Comparison of ENCODE assay signal across 8 cellular contexts in the genomic region with DNA sequence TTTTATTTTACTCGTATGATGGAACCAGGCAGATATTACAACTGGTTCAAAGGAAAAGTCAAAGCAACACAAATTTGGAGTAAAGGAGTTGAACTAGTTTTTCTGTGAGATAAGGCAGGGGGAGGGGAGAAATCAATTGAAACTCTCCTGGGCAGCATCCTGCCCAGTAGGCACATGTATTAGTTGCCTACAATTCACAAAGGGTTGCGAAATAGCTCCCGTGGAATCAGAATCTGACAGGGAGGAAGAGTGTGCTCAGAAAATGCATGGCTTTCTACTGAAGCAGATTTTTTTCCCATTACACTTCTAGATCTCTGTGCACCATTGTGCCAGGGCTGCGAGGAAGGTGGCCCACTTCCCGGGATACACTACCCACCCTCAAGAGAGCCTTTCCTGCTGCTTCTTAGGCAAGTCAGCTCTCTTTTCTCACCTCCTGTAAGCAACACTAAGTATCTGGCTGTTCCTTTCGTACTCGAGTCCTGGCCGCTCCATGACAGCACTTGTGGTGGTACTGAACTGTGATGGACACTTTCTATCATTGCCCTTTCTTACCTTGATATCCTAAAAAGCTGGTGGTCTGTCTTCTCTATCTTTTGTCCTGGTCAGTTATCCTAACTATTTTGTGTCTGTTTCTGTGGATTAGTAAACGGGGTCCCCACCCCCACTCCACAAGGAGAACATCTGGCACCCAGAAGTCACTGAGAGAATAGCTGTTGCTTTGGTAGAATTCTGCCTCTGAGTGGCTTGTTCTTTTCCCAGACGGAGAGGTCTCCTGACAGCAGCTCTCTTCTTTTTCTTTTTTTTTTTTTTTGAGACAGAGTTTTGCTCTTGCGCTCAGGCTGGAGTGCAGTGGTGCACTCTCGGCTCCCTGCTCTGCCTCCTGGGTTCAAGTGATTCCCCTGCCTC.
DNase-seq lines count a peak whose midpoint lies in the region; ATAC-seq and TF ChIP-seq lines count a peak whose summit lies in the region.

No MANE protein-coding gene starts in this region.

- peak overlapping the region; percentile 77 for H3K27ac Mint-ChIP-seq in activated T-helper 17 cell treated with anti-CD3 and anti-CD28 coated beads, Interleukin-2, amount 50 U/mL, for 72 hours
- peak overlapping the region; percentile 31 to 48 for H3K27ac Mint-ChIP-seq in natural killer cell treated with Interleukin-12 subunit alpha and Interleukin-12 subunit beta and Interleukin-15 and Interleukin-18, amount 100 ng/mL, for 72 hours

- H3K27me3 Mint-ChIP-seq in activated T-helper 17 cell treated with anti-CD3 and anti-CD28 coated beads, Interleukin-2, amount 50 U/mL, for 72 hours: no peaks in the 10 kb centered on the region
- no peaks in the 10 kb centered on the region for H3K27me3 Mint-ChIP-seq in natural killer cell treated with Interleukin-12 subunit alpha and Interleukin-12 subunit beta and Interleukin-15 and Interleukin-18, amount 100 ng/mL, for 72 hours

- DNase-seq in natural killer cell treated with Interleukin-12 subunit alpha and Interleukin-12 subunit beta and Interleukin-15 and Interleukin-18, amount 100 ng/mL, for 72 hours (ENCODE audit: low spot score): no peak
- no peak for DNase-seq in GM10248 (ENCODE audit: extremely low spot score)
- no peak for DNase-seq in cerebellar cortex (ENCODE audit: low spot score)
- no peak for DNase-seq in mesenteric fat pad (ENCODE audit: low spot score)

- POLR2A ChIA-PET in GM10248 (lab: Yijun Ruan, JAX): interaction anchor here (0.8 to 2.2 kb wide), 7 partner anchors 10 to 65 kb away, joined by 3 to 12 read pairs (median 3); no protein-coding TSS in a partner anchor

- no peak for TF ChIP-seq CTCF in GM10248 (IDR thresholded peaks at IDR 0.05; ENCODE audit: control extremely low read depth, extremely low read depth, low read depth, missing control alignments)

- no peaks in the 10 kb centered on the region for H3K9me3 Mint-ChIP-seq in activated T-helper 17 cell treated with anti-CD3 and anti-CD28 coated beads, Interleukin-2, amount 50 U/mL, for 72 hours
- no peaks in the 10 kb centered on the region for H3K9me3 Mint-ChIP-seq in natural killer cell treated with Interleukin-12 subunit alpha and Interleukin-12 subunit beta and Interleukin-15 and Interleukin-18, amount 100 ng/mL, for 72 hours

- ATAC-seq in GM19023 (IDR thresholded peaks at IDR 0.05; ENCODE audit: unreplicated experiment) (peak; percentile 11), HG02938 (IDR thresholded peaks at IDR 0.05; ENCODE audit: unreplicated experiment) (peak; percentile 1), GM18870 (IDR thresholded peaks at IDR 0.05; ENCODE audit: unreplicated experiment) (no peak)
- no peak for ATAC-seq in activated T-helper 17 cell treated with anti-CD3 and anti-CD28 coated beads, Interleukin-2, amount 50 U/mL, for 72 hours (replicated peaks)
- ATAC-seq in natural killer cell treated with Interleukin-12 subunit alpha and Interleukin-12 subunit beta and Interleukin-15 and Interleukin-18, amount 100 ng/mL, for 72 hours: no peak

- H3K4me1 Mint-ChIP-seq in activated T-helper 17 cell treated with anti-CD3 and anti-CD28 coated beads, Interleukin-2, amount 50 U/mL, for 72 hours: peaks cover 49% of the 10 kb centered on the region
- peaks cover 43 to 45% of the 10 kb centered on the region in 2 donors for H3K4me1 Mint-ChIP-seq in natural killer cell treated with Interleukin-12 subunit alpha and Interleukin-12 subunit beta and Interleukin-15 and Interleukin-18, amount 100 ng/mL, for 72 hours (ENCODE audit: low read depth in 2 of 2)

- H3K36me3 Mint-ChIP-seq in activated T-helper 17 cell treated with anti-CD3 and anti-CD28 coated beads, Interleukin-2, amount 50 U/mL, for 72 hours (ENCODE audit: low read depth): peaks cover 95% of the 10 kb centered on the region
- H3K36me3 Mint-ChIP-seq in natural killer cell treated with Interleukin-12 subunit alpha and Interleukin-12 subunit beta and Interleukin-15 and Interleukin-18, amount 100 ng/mL, for 72 hours: peaks cover 15% of the 10 kb centered on the region

- CTCF ChIA-PET in GM10248 (lab: Yijun Ruan, JAX): interaction anchor here (1.1 to 2.6 kb wide), 7 partner anchors 15 to 100 kb away, joined by 3 to 10 read pairs (median 5); a partner anchor contains a TSS

- H3K4me3 Mint-ChIP-seq in activated T-helper 17 cell treated with anti-CD3 and anti-CD28 coated beads, Interleukin-2, amount 50 U/mL, for 72 hours: peak overlapping the region; percentile 22
- H3K4me3 Mint-ChIP-seq in natural killer cell treated with Interleukin-12 subunit alpha and Interleukin-12 subunit beta and Interleukin-15 and Interleukin-18, amount 100 ng/mL, for 72 hours: no peak overlapping the region

Comparison
In these comparisons a context has a peak if more than half of its experiments do, and no peak if none do; other contexts are left out.
1. ATAC-seq: peak in GM19023 (single experiment) and HG02938 (single experiment); none in activated T-helper 17 cell treated with anti-CD3 and anti-CD28 coated beads, Interleukin-2, amount 50 U/mL, for 72 hours (single experiment), natural killer cell treated with Interleukin-12 subunit alpha and Interleukin-12 subunit beta and Interleukin-15 and Interleukin-18, amount 100 ng/mL, for 72 hours (0 of 2) and GM18870 (single experiment).